ENCODE assay signal across 23 cellular contexts in the genomic region with DNA sequence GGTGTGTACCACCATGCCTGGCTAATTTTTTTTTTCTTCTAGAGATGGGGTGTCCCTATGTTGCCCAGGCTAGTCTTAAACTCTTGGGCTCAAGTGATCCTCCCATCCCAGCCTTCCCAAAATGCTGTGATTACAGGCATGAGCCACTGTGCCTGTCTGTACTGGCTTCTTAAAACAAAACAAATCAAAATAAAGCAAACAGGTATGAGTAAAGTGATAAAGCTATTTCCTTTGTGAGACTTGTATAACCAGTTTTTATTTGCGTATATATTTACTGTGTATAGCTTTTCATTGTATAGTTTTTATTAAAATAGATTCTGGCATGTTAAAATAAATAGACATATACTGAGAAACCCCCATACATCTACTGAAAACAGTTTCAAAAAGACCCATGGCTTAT.
"Had no signal": no experiment of that assay in that cellular context is flagged by ENCODE, and none has a peak within 500 bp of the region (broad histone marks: within the 10 kb centered on the region; RNA-seq: fewer than 3 reads in every experiment).

No MANE protein-coding gene starts in this region.

- H2AFZ ChIP-seq: hepatocyte had no signal

- H3K9me3 Mint-ChIP-seq: activated naive CD4-positive, alpha-beta T cell treated with anti-CD3 and anti-CD28 coated beads, Interleukin-2, amount 50 U/mL, for 72 hours; activated T-helper 1 cell treated with anti-CD3 and anti-CD28 coated beads, Interleukin-12 subunit alpha, Interleukin-12 subunit beta, Interleukin-2, Interleukin-4 antibody, amounts not matched to agents 30 ng/mL and 10 ng/mL and 1 ng/mL, durations not matched to agents 14 hours and 24 hours and 36 hours; endodermal cell; neural crest cell had no signal

- ATAC-seq: activated naive CD4-positive, alpha-beta T cell treated with anti-CD3 and anti-CD28 coated beads, Interleukin-2, amount 50 U/mL, for 72 hours; left cardiac atrium; psoas muscle; right cardiac atrium; upper lobe of right lung had no signal

- H3K36me3 ChIP-seq: colonic mucosa, upper lobe of right lung had no signal

- H3K4me3 Mint-ChIP-seq: activated T-helper 1 cell treated with anti-CD3 and anti-CD28 coated beads, Interleukin-12 subunit alpha, Interleukin-12 subunit beta, Interleukin-2, Interleukin-4 antibody, amounts not matched to agents 30 ng/mL and 10 ng/mL and 1 ng/mL, durations not matched to agents 14 hours and 24 hours and 36 hours; brain; endodermal cell; neural crest cell had no signal

- DNase-seq: activated CD4-positive, alpha-beta T cell treated with anti-CD3 and anti-CD28 coated beads, Interleukin-2, amount 50 U/mL, for 4 hours; activated gamma-delta T cell treated with Interleukin-2 at 50 U/mL for 16 hours; amniotic stem cell; central memory CD4-positive, alpha-beta T cell; colonic mucosa; endodermal cell; erythroblast; left cardiac atrium; psoas muscle; right cardiac atrium; stimulated activated CD4-positive, alpha-beta T cell treated with anti-CD3 and anti-CD28 coated beads, Interleukin-15, amount 100 ng/mL, for 24 hours; stimulated activated CD4-positive, alpha-beta T cell treated with anti-CD3 and anti-CD28 coated beads, Interleukin-4, amount 100 ng/mL, for 1 hour; T-helper 2 cell; testis; WERI-Rb-1 had no signal

- H3K27ac Mint-ChIP-seq: activated naive CD4-positive, alpha-beta T cell treated with anti-CD3 and anti-CD28 coated beads, Interleukin-2, amount 50 U/mL, for 72 hours; activated T-helper 1 cell treated with anti-CD3 and anti-CD28 coated beads, Interleukin-12 subunit alpha, Interleukin-12 subunit beta, Interleukin-2, Interleukin-4 antibody, amounts not matched to agents 30 ng/mL and 10 ng/mL and 1 ng/mL, durations not matched to agents 14 hours and 24 hours and 36 hours had no signal

- H3K9me3 ChIP-seq: colonic mucosa, psoas muscle, testis, upper lobe of right lung had no signal

- H3K4me2 ChIP-seq: hepatocyte had no signal

- H3K4me3 ChIP-seq: colonic mucosa, hepatocyte, lung, psoas muscle, skin epidermis, testis, upper lobe of right lung had no signal

- H3K27me3 ChIP-seq: colonic mucosa, hepatocyte, testis, upper lobe of right lung had no signal

- H3K4me1 ChIP-seq: colonic mucosa had no signal

- H3K27me3 Mint-ChIP-seq: brain had no signal

- H3K27ac ChIP-seq: colonic mucosa, hepatocyte, psoas muscle, skin epidermis, testis, upper lobe of right lung, WERI-Rb-1 had no signal
